ENCODE assay signal across 4 cellular contexts in genomic region chr15:87566236-87566635, GRCh38.
"Had no signal": no experiment of that assay in that cellular context is flagged by ENCODE, and none has a peak within 500 bp of the region (broad histone marks: within the 10 kb centered on the region; RNA-seq: fewer than 3 reads in every experiment).

No MANE protein-coding gene starts in this region.

- ATAC-seq: GM23338 had no signal

- DNase-seq: H9, HCEC 1CT, KBM-7 had no signal

- H2AFZ ChIP-seq: GM23338 had no signal

- H3K4me2 ChIP-seq: GM23338 had no signal

- H3K4me3 ChIP-seq: GM23338 had no signal
